8 cellular contexts compared by ENCODE assay signal in the genomic region with DNA sequence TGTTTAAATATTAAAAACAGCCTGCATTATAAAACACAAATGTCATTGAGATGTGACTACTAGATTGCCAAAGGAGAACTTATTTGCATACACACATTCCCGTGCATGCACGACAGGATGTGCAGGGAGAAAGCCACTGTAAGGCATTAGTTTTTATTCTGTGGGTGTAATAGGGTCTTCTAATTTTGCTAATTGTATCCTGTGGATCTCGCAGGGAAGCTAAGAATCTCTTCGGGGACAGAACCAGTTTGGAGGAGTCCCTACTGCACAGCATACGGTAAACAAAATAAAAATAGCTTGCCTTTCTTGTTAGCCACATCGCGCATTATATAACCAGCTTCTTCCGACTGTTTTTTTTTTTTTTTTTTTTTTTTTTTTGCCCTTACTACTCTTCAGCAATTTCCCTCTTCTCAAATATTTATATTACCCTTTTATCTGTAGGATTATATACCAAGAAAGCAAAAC. TPM values are rescaled to one million over a fixed set of nuclear protein-coding genes. Genes with fewer than 3 reads are reported as not detected.
DNase-seq lines count a peak whose midpoint lies in the region; ATAC-seq, FAIRE-seq and TF ChIP-seq lines count a peak whose summit lies in the region.

No MANE protein-coding gene starts in this region.

- H3K36me3 Mint-ChIP-seq in astrocyte (ENCODE audit: low read depth, unreplicated experiment), result no peaks in the 10 kb centered on the region

- DNase-seq in astrocyte (ENCODE audit: low read depth) (no peak), kidney epithelial cell (ENCODE audit: low read depth) (no peak), foreskin melanocyte (no peak)

- H4K20me1 ChIP-seq in BLaER1, result peaks cover 9% of the 10 kb centered on the region
- H4K20me1 ChIP-seq in astrocyte (ENCODE audit: insufficient read depth, low read length), result peaks cover 36% of the 10 kb centered on the region

- H3K4me1 Mint-ChIP-seq in astrocyte (ENCODE audit: low read depth, unreplicated experiment), result peaks cover 47% of the 10 kb centered on the region

- no peaks in the 10 kb centered on the region for H3K27me3 ChIP-seq in BLaER1
- peaks cover 13% of the 10 kb centered on the region for H3K27me3 ChIP-seq in HUES6 (ENCODE audit: control insufficient read depth, insufficient read depth, low read length)
- H3K27me3 ChIP-seq in astrocyte (ENCODE audit: insufficient read depth, low read length), result no peaks in the 10 kb centered on the region
- H3K27me3 ChIP-seq in kidney epithelial cell (ENCODE audit: control insufficient read depth, insufficient read depth, low read length), result no peaks in the 10 kb centered on the region
- H3K27me3 ChIP-seq in stomach smooth muscle (ENCODE audit: control insufficient read depth in 1 of 2, insufficient read depth in 2 of 2, low read length in 2 of 2), result no peaks in the 10 kb centered on the region

- TF ChIP-seq CTCF in astrocyte (IDR thresholded peaks at IDR 0.05; ENCODE audit: insufficient read depth, low read depth, low read length) (no peak), kidney epithelial cell (IDR thresholded peaks at IDR 0.05; ENCODE audit: insufficient read depth, low read length, poor library complexity, severe bottlenecking) (no peak)

- no peak overlapping the region for H2AFZ ChIP-seq in astrocyte (ENCODE audit: low read depth, low read length)

- peaks cover 78% of the 10 kb centered on the region for H3K79me2 ChIP-seq in astrocyte (ENCODE audit: insufficient read depth, low read length)

- FAIRE-seq in astrocyte (lab: Jason Lieb, UNC), result no peak

- H3K9me3 ChIP-seq in BLaER1 (no peaks in the 10 kb centered on the region), HUES6 (ENCODE audit: control insufficient read depth, insufficient read depth, low read depth, low read length) (no peaks in the 10 kb centered on the region), astrocyte (ENCODE audit: insufficient read depth, low read depth, low read length) (no peaks in the 10 kb centered on the region), stomach smooth muscle (ENCODE audit: control insufficient read depth in 2 of 2, low read length in 2 of 2) (no peaks in the 10 kb centered on the region)

- H3K4me1 ChIP-seq in BLaER1 (peaks cover 34% of the 10 kb centered on the region), HUES6 (ENCODE audit: control insufficient read depth, insufficient read depth, low read length) (peaks cover 16% of the 10 kb centered on the region), astrocyte (ENCODE audit: insufficient read depth, low read length) (peaks cover 34% of the 10 kb centered on the region), stomach smooth muscle (ENCODE audit: control insufficient read depth, insufficient read depth, low read length) (peaks cover 33% of the 10 kb centered on the region)

- H3K27me3 Mint-ChIP-seq in astrocyte (ENCODE audit: low read depth, unreplicated experiment), result no peaks in the 10 kb centered on the region

- no peaks in the 10 kb centered on the region for H3K9me3 Mint-ChIP-seq in astrocyte (ENCODE audit: unreplicated experiment)

- H3K9ac ChIP-seq in BLaER1, result peak overlapping the region; percentile 79
- H3K9ac ChIP-seq in HUES6 (ENCODE audit: low read length), result peak overlapping the region; percentile 83
- peak overlapping the region; percentile 99 for H3K9ac ChIP-seq in astrocyte (ENCODE audit: low read length)
- H3K9ac ChIP-seq in stomach smooth muscle (ENCODE audit: low read length in 2 of 2), result peak overlapping the region; percentile 91 to 93

- peak overlapping the region; percentile 76 for H3K27ac Mint-ChIP-seq in astrocyte (ENCODE audit: unreplicated experiment)

- ATAC-seq in HG02840 (IDR thresholded peaks at IDR 0.05; ENCODE audit: low FRiP score, unreplicated experiment) (no peak), HG03025 (IDR thresholded peaks at IDR 0.05; ENCODE audit: low FRiP score, unreplicated experiment) (no peak)

- peak overlapping the region; percentile 84 for H3K4me2 ChIP-seq in BLaER1
- peak overlapping the region; percentile 88 for H3K4me2 ChIP-seq in astrocyte (ENCODE audit: low read length)

- peak overlapping the region; percentile 62 for H3K27ac ChIP-seq in BLaER1
- no peak overlapping the region for H3K27ac ChIP-seq in HUES6 (ENCODE audit: low read depth, low read length)
- peak overlapping the region; percentile 94 for H3K27ac ChIP-seq in astrocyte (ENCODE audit: low read depth, low read length)
- H3K27ac ChIP-seq in stomach smooth muscle (ENCODE audit: low read length), result peak overlapping the region; percentile 97

- no peaks in the 10 kb centered on the region for H3K36me3 ChIP-seq in BLaER1
- H3K36me3 ChIP-seq in HUES6 (ENCODE audit: control insufficient read depth, insufficient read depth, low read length), result no peaks in the 10 kb centered on the region
- H3K36me3 ChIP-seq in astrocyte (ENCODE audit: insufficient read depth, low read length), result no peaks in the 10 kb centered on the region
- H3K36me3 ChIP-seq in kidney epithelial cell (ENCODE audit: control insufficient read depth, insufficient read depth, low read length), result no peaks in the 10 kb centered on the region
- no peaks in the 10 kb centered on the region for H3K36me3 ChIP-seq in stomach smooth muscle (ENCODE audit: control insufficient read depth in 2 of 2, insufficient read depth in 2 of 2, low read length in 2 of 2)

- H3K4me3 Mint-ChIP-seq in astrocyte (ENCODE audit: unreplicated experiment), result peak overlapping the region; percentile 95

- peak overlapping the region; percentile 83 for H3K4me3 ChIP-seq in BLaER1
- peak overlapping the region; percentile 81 for H3K4me3 ChIP-seq in HUES6 (ENCODE audit: low read depth, low read length)
- H3K4me3 ChIP-seq in astrocyte (ENCODE audit: insufficient read depth, low read depth, low read length), result peak overlapping the region; percentile 84
- peak overlapping the region; percentile 70 for H3K4me3 ChIP-seq in kidney epithelial cell (ENCODE audit: low read depth, low read length)
- peak overlapping the region; percentile 88 to 92 for H3K4me3 ChIP-seq in stomach smooth muscle (ENCODE audit: low read length in 2 of 2)

RNA-seq across cellular contexts. Expression of a gene that starts 2.0 kb away (rescaled TPM):
- 68.3 and 70.9 TPM in 2 replicates for total RNA-seq in astrocyte
- 12.5 and 32.6 TPM in 2 replicates for total RNA-seq in kidney epithelial cell
